In the genomic region with DNA sequence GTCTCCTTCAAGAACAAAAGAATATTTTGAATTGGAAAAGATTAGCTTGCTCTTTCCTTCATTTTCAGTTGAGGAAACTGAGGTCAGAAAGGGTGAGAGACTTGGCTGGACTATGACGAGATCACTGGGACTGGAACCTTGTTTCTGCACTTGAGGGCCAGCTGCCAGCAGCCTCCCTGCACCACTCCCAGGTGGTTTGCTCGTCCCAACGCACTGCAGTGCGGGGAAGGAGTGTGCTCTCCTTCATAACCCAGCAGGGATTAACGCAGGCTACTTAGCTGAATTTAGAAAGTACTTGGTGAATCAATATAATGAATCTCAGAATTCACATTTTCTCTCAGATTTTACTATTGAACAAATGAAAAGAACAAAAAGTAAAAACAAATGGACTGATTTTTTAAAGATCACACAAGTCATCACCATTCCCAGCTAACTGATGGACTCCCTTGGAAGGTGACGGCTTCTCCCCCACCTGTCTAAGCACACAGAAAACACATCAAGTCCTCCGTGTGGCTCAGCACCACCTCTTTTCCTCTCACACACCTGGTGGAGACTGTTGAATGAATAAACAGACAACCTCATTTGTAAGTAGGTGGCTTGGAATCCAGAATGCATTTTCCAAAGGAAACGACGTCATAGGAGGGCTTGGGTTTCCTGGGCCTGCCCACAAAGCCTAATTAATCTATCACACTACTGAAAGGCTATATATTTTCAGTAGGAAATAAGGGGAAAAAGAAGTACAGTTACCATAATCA, we compare ENCODE assay signal across 1 cellular context.
TF ChIP-seq lines count a peak whose summit lies in the region.

No MANE protein-coding gene starts in this region.

TF ChIP-seq in H1, 55 proteins besides CTCF, POLR2A, EP300 and RAD21 (continued from another document):
- TF ChIP-seq, protein P1, sequence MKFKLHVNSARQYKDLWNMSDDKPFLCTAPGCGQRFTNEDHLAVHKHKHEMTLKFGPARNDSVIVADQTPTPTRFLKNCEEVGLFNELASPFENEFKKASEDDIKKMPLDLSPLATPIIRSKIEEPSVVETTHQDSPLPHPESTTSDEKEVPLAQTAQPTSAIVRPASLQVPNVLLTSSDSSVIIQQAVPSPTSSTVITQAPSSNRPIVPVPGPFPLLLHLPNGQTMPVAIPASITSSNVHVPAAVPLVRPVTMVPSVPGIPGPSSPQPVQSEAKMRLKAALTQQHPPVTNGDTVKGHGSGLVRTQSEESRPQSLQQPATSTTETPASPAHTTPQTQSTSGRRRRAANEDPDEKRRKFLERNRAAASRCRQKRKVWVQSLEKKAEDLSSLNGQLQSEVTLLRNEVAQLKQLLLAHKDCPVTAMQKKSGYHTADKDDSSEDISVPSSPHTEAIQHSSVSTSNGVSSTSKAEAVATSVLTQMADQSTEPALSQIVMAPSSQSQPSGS (IDR thresholded peaks at IDR 0.05; ENCODE audit: low read length), result no peak
- TF ChIP-seq, protein P2, sequence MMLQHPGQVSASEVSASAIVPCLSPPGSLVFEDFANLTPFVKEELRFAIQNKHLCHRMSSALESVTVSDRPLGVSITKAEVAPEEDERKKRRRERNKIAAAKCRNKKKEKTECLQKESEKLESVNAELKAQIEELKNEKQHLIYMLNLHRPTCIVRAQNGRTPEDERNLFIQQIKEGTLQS (IDR thresholded peaks at IDR 0.05; ENCODE audit: insufficient read depth, low read depth, low read length), result no peak
- no peak for TF ChIP-seq SIRT6 (IDR thresholded peaks at IDR 0.05; ENCODE audit: low read length)
- no peak for TF ChIP-seq NANOG (IDR thresholded peaks at IDR 0.05; ENCODE audit: insufficient read depth, low read depth, low read length, poor library complexity, severe bottlenecking)
- TF ChIP-seq BCL11A (IDR thresholded peaks at IDR 0.05; ENCODE audit: low read depth in 2 of 2, low read length in 2 of 2), result no peak
- no peak for TF ChIP-seq BACH1 (IDR thresholded peaks at IDR 0.05; ENCODE audit: low read length)
- TF ChIP-seq KDM4A (IDR thresholded peaks at IDR 0.05; ENCODE audit: low read depth, low read length, severe bottlenecking), result no peak
- TF ChIP-seq, protein P3, sequence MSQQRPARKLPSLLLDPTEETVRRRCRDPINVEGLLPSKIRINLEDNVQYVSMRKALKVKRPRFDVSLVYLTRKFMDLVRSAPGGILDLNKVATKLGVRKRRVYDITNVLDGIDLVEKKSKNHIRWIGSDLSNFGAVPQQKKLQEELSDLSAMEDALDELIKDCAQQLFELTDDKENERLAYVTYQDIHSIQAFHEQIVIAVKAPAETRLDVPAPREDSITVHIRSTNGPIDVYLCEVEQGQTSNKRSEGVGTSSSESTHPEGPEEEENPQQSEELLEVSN (IDR thresholded peaks at IDR 0.05), result no peak
- TF ChIP-seq, protein P4, sequence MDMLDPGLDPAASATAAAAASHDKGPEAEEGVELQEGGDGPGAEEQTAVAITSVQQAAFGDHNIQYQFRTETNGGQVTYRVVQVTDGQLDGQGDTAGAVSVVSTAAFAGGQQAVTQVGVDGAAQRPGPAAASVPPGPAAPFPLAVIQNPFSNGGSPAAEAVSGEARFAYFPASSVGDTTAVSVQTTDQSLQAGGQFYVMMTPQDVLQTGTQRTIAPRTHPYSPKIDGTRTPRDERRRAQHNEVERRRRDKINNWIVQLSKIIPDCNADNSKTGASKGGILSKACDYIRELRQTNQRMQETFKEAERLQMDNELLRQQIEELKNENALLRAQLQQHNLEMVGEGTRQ (IDR thresholded peaks at IDR 0.05; ENCODE audit: low read length), result no peak
- TF ChIP-seq CEBPB (IDR thresholded peaks at IDR 0.05; ENCODE audit: low read depth, low read length), result no peak
- no peak for TF ChIP-seq EZH2 (IDR thresholded peaks at IDR 0.05; ENCODE audit: low read depth, low read length, severe bottlenecking)
- TF ChIP-seq GTF2F1 (IDR thresholded peaks at IDR 0.05; ENCODE audit: borderline replicate concordance, low read depth, low read length), result no peak
- no peak for TF ChIP-seq SRF (IDR thresholded peaks at IDR 0.05; ENCODE audit: low read depth, low read length)
- no peak for TF ChIP-seq PHF8 (conservative IDR thresholded peaks at IDR 0.05; ENCODE audit: low read depth, low read length)
- TF ChIP-seq ZNF274 (IDR thresholded peaks at IDR 0.05; ENCODE audit: borderline replicate concordance, extremely low read depth, low read length), result no peak
